9 cellular contexts compared by ENCODE assay signal in the genomic region with DNA sequence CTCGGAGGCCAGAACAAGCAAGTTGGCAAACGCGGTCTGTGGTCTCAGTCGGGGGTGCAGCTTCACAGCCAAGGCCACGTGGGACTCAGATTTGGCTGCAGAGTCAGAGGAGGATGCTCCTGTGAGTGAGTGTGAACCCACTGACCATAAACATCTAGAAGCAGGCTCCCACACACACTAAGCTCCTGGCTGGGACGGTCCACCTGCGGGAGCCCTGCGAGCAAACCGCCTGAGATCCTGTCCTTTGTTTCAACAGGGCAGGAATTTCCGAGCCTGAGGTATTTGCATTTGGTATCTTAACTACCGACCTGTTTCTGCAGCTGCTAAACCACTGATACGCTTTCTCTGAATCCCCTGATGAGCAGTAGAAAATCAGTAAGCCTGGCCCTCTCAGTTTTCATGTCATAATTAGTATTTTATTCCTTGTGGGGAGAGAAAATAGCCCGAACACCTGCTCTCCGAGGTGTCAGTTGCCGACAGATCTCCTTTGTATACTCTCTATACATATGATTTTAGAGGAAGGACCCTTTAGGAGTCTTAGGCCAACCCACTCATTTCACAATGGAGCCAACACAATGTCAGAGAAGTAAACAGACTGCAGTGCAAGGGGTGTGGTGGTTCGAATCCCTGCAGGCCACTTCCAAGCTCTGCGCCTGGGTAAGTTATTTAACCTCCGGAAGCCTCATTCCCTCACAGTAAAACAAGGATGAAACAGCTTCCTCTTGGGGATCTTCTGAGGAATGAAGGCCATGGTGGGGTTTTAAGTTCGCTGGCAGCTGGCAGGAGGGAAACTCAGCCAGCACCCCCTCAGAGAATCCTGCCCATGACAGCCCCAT. TPM values are rescaled to one million over a fixed set of nuclear protein-coding genes. Genes with fewer than 3 reads are reported as not detected.
DNase-seq lines count a peak whose midpoint lies in the region; ATAC-seq and TF ChIP-seq lines count a peak whose summit lies in the region.
"Had no signal": no experiment of that assay in that cellular context is flagged by ENCODE, and none has a peak within 500 bp of the region (broad histone marks: within the 10 kb centered on the region; RNA-seq: fewer than 3 reads in every experiment).

No MANE protein-coding gene starts in this region.

- peaks cover 2% of the 10 kb centered on the region for H3K36me3 Mint-ChIP-seq in activated T-cell treated with anti-CD3 and anti-CD28 coated beads, Interleukin-2, amount 50 U/mL, for 4 hours (ENCODE audit: insufficient read depth)

- TF ChIP-seq CTCF in gastroesophageal sphincter (IDR thresholded peaks at IDR 0.05) = no peak

- H3K27me3 ChIP-seq in H7 (ENCODE audit: control insufficient read depth, insufficient read depth, low read length) (no peaks in the 10 kb centered on the region), iPS-18a (ENCODE audit: control insufficient read depth, insufficient read depth, low read length) (no peaks in the 10 kb centered on the region), gastroesophageal sphincter (no peaks in the 10 kb centered on the region)

- H3K36me3 ChIP-seq in H7 (replicated peaks; ENCODE audit: control insufficient read depth, insufficient read depth, low read length) = no peaks in the 10 kb centered on the region
- H3K36me3 ChIP-seq in iPS-18a (ENCODE audit: control insufficient read depth, low read depth, low read length) = no peaks in the 10 kb centered on the region
- no peaks in the 10 kb centered on the region for H3K36me3 ChIP-seq in gastroesophageal sphincter

- TF ChIP-seq POLR2A in gastroesophageal sphincter (IDR thresholded peaks at IDR 0.05) = no peak

- DNase-seq in Daoy (ENCODE audit: low read depth) (peak; percentile 66), H7 (peak; percentile 59), NCI-H2171 treated with DMSO at 0.1 percent for 48 hours (lab: John Stamatoyannopoulos, UW) (peak; percentile 74)
- DNase-seq in activated T-cell treated with anti-CD3 and anti-CD28 coated beads, Interleukin-2, amount 50 U/mL, for 4 hours = no peak
- DNase-seq: effector memory CD8-positive, alpha-beta T cell had no signal

- H3K4me1 ChIP-seq in iPS-18a (ENCODE audit: control insufficient read depth, low read depth, low read length) = peaks cover 20% of the 10 kb centered on the region
- peaks cover under 1 to 8% (median 7%) of the 10 kb centered on the region in 3 donors for H3K4me1 ChIP-seq in gastroesophageal sphincter

- ATAC-seq in gastroesophageal sphincter = no peak
- ATAC-seq in GM21737 (IDR thresholded peaks at IDR 0.05; ENCODE audit: unreplicated experiment) = no peak
- ATAC-seq in activated T-cell treated with anti-CD3 and anti-CD28 coated beads, Interleukin-2, amount 50 U/mL, for 4 hours = no peak
- no peak for ATAC-seq in HG02938 (IDR thresholded peaks at IDR 0.05; ENCODE audit: unreplicated experiment)
- ATAC-seq: effector memory CD8-positive, alpha-beta T cell had no signal

- TF ChIP-seq EP300 in gastroesophageal sphincter (IDR thresholded peaks at IDR 0.05) = no peak

- no peak overlapping the region for H3K4me3 Mint-ChIP-seq in activated T-cell treated with anti-CD3 and anti-CD28 coated beads, Interleukin-2, amount 50 U/mL, for 4 hours
- H3K4me3 Mint-ChIP-seq: effector memory CD8-positive, alpha-beta T cell had no signal

- WGBS in gastroesophageal sphincter (ENCODE audit: low coverage in 1 of 2), 2 donors = 68 to 74% methylated on average over 15 to 16 of the region's 19 CpGs

- H3K9ac ChIP-seq in iPS-18a (ENCODE audit: low read length) = peak overlapping the region; percentile 61

- H3K27me3 Mint-ChIP-seq in activated T-cell treated with anti-CD3 and anti-CD28 coated beads, Interleukin-2, amount 50 U/mL, for 4 hours (ENCODE audit: low read depth) = peaks cover 6% of the 10 kb centered on the region

- no peaks in the 10 kb centered on the region for H3K9me3 ChIP-seq in iPS-18a (ENCODE audit: control insufficient read depth, low read depth, low read length)
- no peaks in the 10 kb centered on the region for H3K9me3 ChIP-seq in gastroesophageal sphincter

- H3K4me3 ChIP-seq in H7 (ENCODE audit: insufficient read depth, low read depth, low read length) (no peak overlapping the region), iPS-18a (ENCODE audit: low read length) (peak overlapping the region; percentile 12), gastroesophageal sphincter (no peak overlapping the region)

- H3K4me1 Mint-ChIP-seq in activated T-cell treated with anti-CD3 and anti-CD28 coated beads, Interleukin-2, amount 50 U/mL, for 4 hours (ENCODE audit: low read depth) = peaks cover 6% of the 10 kb centered on the region

- H3K27ac ChIP-seq in iPS-18a (ENCODE audit: low read length) (peak overlapping the region; percentile 73), gastroesophageal sphincter (no peak overlapping the region)

- H3K9me3 Mint-ChIP-seq in activated T-cell treated with anti-CD3 and anti-CD28 coated beads, Interleukin-2, amount 50 U/mL, for 4 hours = no peaks in the 10 kb centered on the region
- H3K9me3 Mint-ChIP-seq: effector memory CD8-positive, alpha-beta T cell had no signal

RNA-seq across cellular contexts. Expression of gene PWWP2A, which starts 41.0 kb away (rescaled TPM):
- 21.5 and 37.7 TPM in 2 replicates for total RNA-seq in Daoy (2014; rRNA removed; shearing (Covaris generic))
- total RNA-seq in H7 (2014; rRNA removed; shearing (Covaris generic)) = 33.7 and 41.2 TPM in 2 replicates
- total RNA-seq in gastroesophageal sphincter = 10 to 100 TPM; 18.3 to 34.7 (median 28.8) TPM
- total RNA-seq in activated T-cell treated with anti-CD3 and anti-CD28 coated beads, Interleukin-2, amount 50 U/mL, for 4 hours = 10 to 100 TPM; 22.7 to 25.0 (median 24.9) TPM
